27 cellular contexts compared by ENCODE assay signal in genomic region chr7:19948160-19948559, GRCh38.
"Had no signal": no experiment of that assay in that cellular context is flagged by ENCODE, and none has a peak within 500 bp of the region (broad histone marks: within the 10 kb centered on the region; RNA-seq: fewer than 3 reads in every experiment).

No MANE protein-coding gene starts in this region.

- H3K36me3 ChIP-seq: stomach, suprapubic skin, thoracic aorta, thyroid gland, tibial artery, tibial nerve, transverse colon, upper lobe of left lung, upper lobe of right lung, uterus, vagina had no signal

- DNase-seq: stimulated activated CD4-positive, alpha-beta T cell treated with anti-CD3 and anti-CD28 coated beads, Interleukin-2, amount 100 ng/mL, for 48 hours; stimulated activated CD4-positive, alpha-beta T cell treated with anti-CD3 and anti-CD28 coated beads, Interleukin-4, amount 100 ng/mL, for 1 hour; stimulated activated CD4-positive, alpha-beta T cell treated with anti-CD3 and anti-CD28 coated beads, Interleukin-4, amount 100 ng/mL, for 24 hours; stimulated activated CD4-positive, alpha-beta T cell treated with anti-CD3 and anti-CD28 coated beads, Interleukin-4, amount 100 ng/mL, for 4 hours; stimulated activated CD8-positive, alpha-beta memory T cell treated with anti-CD3 and anti-CD28 coated beads, Interleukin-4, amount 100 ng/mL, for 48 hours; stimulated activated naive B cell treated with anti-CD40 and anti-IgM and Interleukin-4, amounts not matched to agents 10 μg/mL and 1 μg/mL and 100 μg/mL, for 72 hours; stimulated activated naive CD4-positive, alpha-beta T cell; stimulated activated naive CD4-positive, alpha-beta T cell treated with Interleukin-2 at 50 U/mL for 16 hours; stimulated activated naive CD8-positive, alpha-beta T cell treated with anti-CD3 and anti-CD28 coated beads, Interleukin-15, amount 100 ng/mL, for 72 hours; stimulated activated naive CD8-positive, alpha-beta T cell treated with anti-CD3 and anti-CD28 coated beads, Interleukin-15, Interleukin-2, amounts not matched to agents 100 U/mL and 50 U/mL, for 24 hours; stomach; substantia nigra; testis; thyroid gland; tibial artery; transverse colon; trophoblast cell; upper lobe of left lung; upper lobe of right lung; uterus had no signal

- H3K9me3 ChIP-seq: suprapubic skin, testis, thoracic aorta, thyroid gland, tibial artery, upper lobe of right lung, uterus, vagina had no signal

- H3K4me1 ChIP-seq: stomach, suprapubic skin, testis, thyroid gland, tibial artery, tibial nerve, transverse colon, upper lobe of left lung, upper lobe of right lung, uterus, vagina had no signal

- H3K27ac ChIP-seq: stomach, suprapubic skin, testis, thoracic aorta, thyroid gland, tibial artery, tibial nerve, transverse colon, upper lobe of left lung, upper lobe of right lung, uterus, vagina had no signal

- FAIRE-seq: urothelium cell line had no signal

- H3K27me3 ChIP-seq: stomach, suprapubic skin, testis, thyroid gland, tibial artery, tibial nerve, transverse colon, upper lobe of left lung, upper lobe of right lung, uterus, vagina had no signal

- H3K4me3 ChIP-seq: stomach, suprapubic skin, testis, thoracic aorta, thyroid gland, tibial artery, tibial nerve, transverse colon, upper lobe of left lung, upper lobe of right lung, uterus, vagina had no signal

- ATAC-seq: stimulated activated effector memory CD8-positive, alpha-beta T cell treated with anti-CD3 and anti-CD28 coated beads, Interleukin-12 subunit alpha, Interleukin-12 subunit beta, amount 100 ng/mL, for 72 hours; stimulated activated memory B cell treated with anti-CD40 and anti-IgM and Interleukin-4, amounts not matched to agents 10 μg/mL and 1 μg/mL and 100 μg/mL, for 72 hours; stimulated activated naive B cell treated with anti-CD40 and anti-IgM and Interleukin-4, amounts not matched to agents 10 μg/mL and 1 μg/mL and 100 μg/mL, for 72 hours; stimulated activated naive CD8-positive, alpha-beta T cell treated with anti-CD3 and anti-CD28 coated beads, Interleukin-15, amount 100 ng/mL, for 72 hours; stimulated activated naive CD8-positive, alpha-beta T cell treated with anti-CD3 and anti-CD28 coated beads, Interleukin-15, Interleukin-2, amounts not matched to agents 100 U/mL and 50 U/mL, for 24 hours; upper lobe of right lung had no signal
